9 cellular contexts compared by ENCODE assay signal in genomic region chr6:113732384-113732966, GRCh38.
DNase-seq lines count a peak whose midpoint lies in the region; ATAC-seq, FAIRE-seq and TF ChIP-seq lines count a peak whose summit lies in the region.
"Had no signal": no experiment of that assay in that cellular context is flagged by ENCODE, and none has a peak within 500 bp of the region (broad histone marks: within the 10 kb centered on the region; RNA-seq: fewer than 3 reads in every experiment).

No MANE protein-coding gene starts in this region.

- peak overlapping the region; percentile 34 for H3K27ac ChIP-seq in cingulate gyrus (ENCODE audit: low read depth, low read length)
- H3K27ac ChIP-seq in HepG2 (ENCODE audit: extremely low read length, insufficient read depth, low read length), result no peak overlapping the region
- peak overlapping the region; percentile 41 to 68 (median 52) for H3K27ac ChIP-seq in transverse colon

- H3K4me1 ChIP-seq in HepG2 (ENCODE audit: insufficient read depth, low read length) (peaks cover 16% of the 10 kb centered on the region), transverse colon (peaks cover 3 to 19% (median 6%) of the 10 kb centered on the region in 4 donors)

- peak overlapping the region; percentile 35; the same call in 1 of the 2 replicates for H3K9ac ChIP-seq in HepG2 (ENCODE audit: insufficient read depth, low read depth, low read length)

- TF ChIP-seq POLR2A in HepG2 (IDR thresholded peaks at IDR 0.05; ENCODE audit: insufficient read depth in 1 of 2, low read depth in 2 of 2, low read length in 2 of 2), result no peak
- TF ChIP-seq POLR2A in transverse colon (IDR thresholded peaks at IDR 0.05), result no peak

- WGBS in HepG2 (ENCODE audit: low lambda C conversion rate), result 2% methylated on average over 4 of the region's 4 CpGs
- WGBS in transverse colon (ENCODE audit: low coverage in 1 of 2), 2 donors, result 51% methylated on average over 4 of the region's 4 CpGs; no CpG with 5 or more reads in 1 of the 2 donors

- H3K4me3 ChIP-seq in HepG2 (replicated peaks in 1 of 3; ENCODE audit: insufficient read depth in 1 of 3, low read depth in 2 of 3, low read length in 3 of 3), result no peak overlapping the region
- no peak overlapping the region for H3K4me3 ChIP-seq in transverse colon

- CTCF ChIA-PET in HepG2 (lab: Yijun Ruan, JAX; ENCODE audit: low intra/inter-chr PET ratio, low total read pairs), result no interaction called here

- no peak for FAIRE-seq in HepG2 (lab: Jason Lieb, UNC)

- peak overlapping the region; percentile 7 for H2AFZ ChIP-seq in HepG2 (ENCODE audit: low read length)

- H3K27me3 ChIP-seq in HepG2 (ENCODE audit: control insufficient read depth in 1 of 2, insufficient read depth in 2 of 2, low read length in 2 of 2), result no peaks in the 10 kb centered on the region
- no peaks in the 10 kb centered on the region for H3K27me3 ChIP-seq in transverse colon

- H4K20me1 ChIP-seq in HepG2 (ENCODE audit: insufficient read depth, low read length), result no peaks in the 10 kb centered on the region

- no peak for TF ChIP-seq EP300 in HepG2 (IDR thresholded peaks at IDR 0.05; ENCODE audit: low read depth in 2 of 2, low read length in 2 of 2)
- no peak for TF ChIP-seq EP300 in HepG2 (CRISPR knock-in tag; IDR thresholded peaks at IDR 0.05; ENCODE audit: borderline replicate concordance)
- TF ChIP-seq EP300 in transverse colon (IDR thresholded peaks at IDR 0.05; ENCODE audit: low read depth), result no peak

- TF ChIP-seq CTCF in HepG2 (CRISPR knock-in tag; IDR thresholded peaks at IDR 0.05) (no peak), transverse colon (IDR thresholded peaks at IDR 0.05) (peak in 2 of 5 experiments; percentile 7 to 15)

- POLR2A ChIA-PET in HepG2 (lab: Yijun Ruan, JAX), result interaction anchor here (0.5 kb wide), 1 partner anchor 13 kb away, joined by 3 read pairs; no protein-coding TSS in a partner anchor

- no peaks in the 10 kb centered on the region for H3K79me2 ChIP-seq in HepG2 (ENCODE audit: insufficient read depth, low read length)

- H3K9me3 ChIP-seq in HepG2 (ENCODE audit: low read length), result no peaks in the 10 kb centered on the region
- H3K9me3 ChIP-seq in transverse colon, result no peaks in the 10 kb centered on the region

- TF ChIP-seq RAD21 in HepG2 (CRISPR knock-in tag; IDR thresholded peaks at IDR 0.05), result peak; percentile 31; the same call in 1 of the 2 replicates

- in situ Hi-C loops in HepG2 (cut with HindIII; ENCODE audit: extremely low pct_ligation_motif_present, low pct_unique_long_range_greater_than_20kb), result no loop called here
- in situ Hi-C loops in transverse colon (cut with MboI; ENCODE audit: low pct_ligation_motif_present in 1 of 4, low pct_unique_long_range_greater_than_20kb in 1 of 4, low sequenced_read_pairs in 3 of 4), result no loop called here

- no TSS peak for BruUV-seq in HepG2 (replicated peaks; lab: Mats Ljungman, UMichigan)

- peak; percentile 0 to 20 for DNase-seq in NCI-H2081 (lab: John Stamatoyannopoulos, UW)
- no peak for DNase-seq in NCI-H2081 treated with DMSO at 0.1 percent for 48 hours (lab: John Stamatoyannopoulos, UW)
- DNase-seq in HepG2 (ENCODE audit: low spot score), result peak; percentile 24
- no peak for DNase-seq in transverse colon
- no peak for DNase-seq in activated effector memory CD4-positive, alpha-beta T cell treated with anti-CD3 and anti-CD28 coated beads, Interleukin-2, amount 50 U/mL, for 16 hours
- no peak for DNase-seq in T-helper 9 cell
- DNase-seq: activated naive CD8-positive, alpha-beta T cell treated with anti-CD3 and anti-CD28 coated beads, Interleukin-2, amount 50 U/mL, for 24 hours had no signal

- peak; percentile 94 for ATAC-seq in HepG2
- ATAC-seq in GM21381 (IDR thresholded peaks at IDR 0.05; ENCODE audit: unreplicated experiment), result no peak
- ATAC-seq: activated naive CD8-positive, alpha-beta T cell treated with anti-CD3 and anti-CD28 coated beads, Interleukin-2, amount 50 U/mL, for 24 hours had no signal

- peak overlapping the region; percentile 70 for H3K4me2 ChIP-seq in HepG2 (ENCODE audit: low read depth, low read length)

- H3K36me3 ChIP-seq in HepG2 (replicated peaks in 1 of 2; ENCODE audit: control insufficient read depth in 1 of 2, insufficient read depth in 2 of 2, low read length in 2 of 2), result no peaks in the 10 kb centered on the region
- H3K36me3 ChIP-seq in transverse colon, result no peaks in the 10 kb centered on the region

- intact Hi-C loops in HepG2 (cut with micrococcal nuclease; ENCODE audit: unreplicated experiment), result no loop called here
- intact Hi-C loops in transverse colon (cut with DNase I; ENCODE audit: low total_unique reads), result no loop called here

TF ChIP-seq in HepG2, 621 proteins besides CTCF, POLR2A, EP300 and RAD21 (continues in another document):
- TF ChIP-seq ZMYM3 (CRISPR knock-in tag; IDR thresholded peaks at IDR 0.05) (peak; percentile 34; the same call in 1 of the 2 replicates), SMC3 (IDR thresholded peaks at IDR 0.05; ENCODE audit: low read length) (peak; percentile 24; the same call in 1 of the 2 replicates), PAXIP1 (CRISPR knock-in tag; conservative IDR thresholded peaks at IDR 0.05) (0 out of 2 replicates have a peak, but pooled peaks have one; percentile 26), ZNF33B (CRISPR knock-in tag; IDR thresholded peaks at IDR 0.05) (no peak), TBX3 (IDR thresholded peaks at IDR 0.05; ENCODE audit: borderline replicate concordance) (no peak), STAG1 (CRISPR knock-in tag; IDR thresholded peaks at IDR 0.05) (peak; percentile 28), KDM4B (CRISPR knock-in tag; IDR thresholded peaks at IDR 0.05) (0 out of 2 replicates have a peak, but pooled peaks have one; percentile 26), ZNF281 (CRISPR knock-in tag; IDR thresholded peaks at IDR 0.05; ENCODE audit: borderline replicate concordance) (peak; percentile 81), SALL1 (CRISPR knock-in tag; IDR thresholded peaks at IDR 0.05) (peak; percentile 50; the same call in 1 of the 2 replicates), ZNF292 (CRISPR knock-in tag; IDR thresholded peaks at IDR 0.05; ENCODE audit: borderline replicate concordance, low read depth) (peak; percentile 84; the same call in 1 of the 2 replicates)
- TF ChIP-seq, protein P1, sequence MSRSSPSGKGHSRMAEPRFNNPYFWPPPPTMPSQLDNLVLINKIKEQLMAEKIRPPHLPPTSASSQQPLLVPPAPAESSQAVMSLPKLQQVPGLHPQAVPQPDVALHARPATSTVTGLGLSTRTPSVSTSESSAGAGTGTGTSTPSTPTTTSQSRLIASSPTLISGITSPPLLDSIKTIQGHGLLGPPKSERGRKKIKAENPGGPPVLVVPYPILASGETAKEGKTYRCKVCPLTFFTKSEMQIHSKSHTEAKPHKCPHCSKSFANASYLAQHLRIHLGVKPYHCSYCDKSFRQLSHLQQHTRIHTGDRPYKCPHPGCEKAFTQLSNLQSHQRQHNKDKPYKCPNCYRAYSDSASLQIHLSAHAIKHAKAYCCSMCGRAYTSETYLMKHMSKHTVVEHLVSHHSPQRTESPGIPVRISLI (CRISPR knock-in tag; IDR thresholded peaks at IDR 0.05; ENCODE audit: borderline replicate concordance), result peak; percentile 29; the same call in 1 of the 2 replicates

Comparison
In these comparisons a context has a peak if more than half of its experiments do, and no peak if none do; other contexts are left out.
1. DNase-seq: peak in NCI-H2081 (2 of 2) and HepG2 (single experiment); none in NCI-H2081 treated with DMSO at 0.1 percent for 48 hours (single experiment), transverse colon (single experiment), activated effector memory CD4-positive, alpha-beta T cell treated with anti-CD3 and anti-CD28 coated beads, Interleukin-2, amount 50 U/mL, for 16 hours (single experiment) and T-helper 9 cell (single experiment).